Comparison of ENCODE assay signal across 8 cellular contexts in the genomic region with DNA sequence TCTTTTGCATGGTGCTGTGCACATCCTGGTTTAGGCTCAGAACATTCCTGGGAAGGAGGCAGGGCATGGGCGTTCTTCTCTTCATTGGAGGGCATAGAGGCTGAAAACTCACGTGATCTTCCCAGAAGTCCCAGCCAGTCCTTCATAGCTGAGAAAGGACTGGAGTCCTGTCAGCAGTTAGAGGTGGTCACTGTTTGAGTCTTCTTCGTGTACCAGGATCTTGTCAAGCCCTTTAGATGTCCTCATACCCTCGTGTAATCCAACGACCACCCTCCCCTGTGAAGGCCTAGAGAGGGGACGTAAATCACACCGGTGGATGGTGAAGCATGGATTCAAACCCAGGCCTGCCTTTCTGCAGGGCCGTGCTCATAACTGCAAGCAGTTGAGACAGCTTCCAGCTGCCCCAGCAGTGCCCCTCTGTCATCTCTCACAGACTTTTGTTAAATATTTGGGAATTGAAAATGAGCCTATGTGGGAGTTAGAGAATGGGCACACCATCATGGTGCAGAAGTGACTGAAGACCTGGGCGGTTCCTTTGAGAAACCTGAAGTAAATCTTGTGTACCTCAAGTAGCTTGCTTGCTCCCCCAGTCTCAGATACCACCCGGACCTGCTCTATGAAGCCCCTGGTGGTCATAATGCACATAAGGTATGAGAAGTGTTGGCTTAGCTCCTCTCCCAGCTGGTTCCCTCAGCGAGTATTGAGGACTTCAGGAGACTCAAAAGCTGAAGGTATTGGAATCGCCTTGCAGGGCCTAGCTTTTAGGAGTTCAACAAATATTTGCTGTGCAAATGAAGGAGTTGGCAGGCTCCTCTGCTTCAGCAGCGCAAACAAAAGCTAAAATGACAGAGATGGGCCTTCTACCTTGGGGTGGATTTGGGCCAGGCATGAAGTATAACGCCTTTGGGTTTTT. TPM values are rescaled to one million over a fixed set of nuclear protein-coding genes. Genes with fewer than 3 reads are reported as not detected.
DNase-seq lines count a peak whose midpoint lies in the region; ATAC-seq, FAIRE-seq and TF ChIP-seq lines count a peak whose summit lies in the region.

No MANE protein-coding gene starts in this region.

- H3K4me3 Mint-ChIP-seq in glutamatergic neuron (ENCODE audit: unreplicated experiment): peak overlapping the region; percentile 83

- H3K36me3 ChIP-seq in BLaER1 (peaks cover 19% of the 10 kb centered on the region), small intestine (ENCODE audit: control insufficient read depth in 2 of 2, insufficient read depth in 2 of 2, low read length in 2 of 2) (no peaks in the 10 kb centered on the region)

- peak overlapping the region; percentile 81 for H3K9ac ChIP-seq in BLaER1

- H3K4me3 ChIP-seq in BLaER1 (peak overlapping the region; percentile 85), small intestine (ENCODE audit: low read depth in 1 of 2, low read length in 2 of 2) (peak overlapping the region in 1 of 2 donors; percentile 87)

- 54 to 66% (median 57%) methylated on average over 14 of the region's 14 CpGs for WGBS in small intestine, 3 donors

- no peak overlapping the region for H3K27ac Mint-ChIP-seq in glutamatergic neuron (ENCODE audit: unreplicated experiment)

- H3K27ac ChIP-seq in BLaER1 (no peak overlapping the region), small intestine (ENCODE audit: low read depth in 1 of 2, low read length in 1 of 2) (no peak overlapping the region)

- FAIRE-seq in small intestine (lab: Jason Lieb, UNC): no peak

- TF ChIP-seq CTCF in glutamatergic neuron (IDR thresholded peaks at IDR 0.05; ENCODE audit: partially characterized antibody, unreplicated experiment): peak; percentile 33

- H3K27me3 Mint-ChIP-seq in glutamatergic neuron (ENCODE audit: unreplicated experiment): peaks cover 9% of the 10 kb centered on the region

- H3K4me2 ChIP-seq in BLaER1: peak overlapping the region; percentile 87

- DNase-seq in NCI-H82 (lab: John Stamatoyannopoulos, UW) (peak; percentile 72), glutamatergic neuron (peak; percentile 33), small intestine (peak; percentile 70), AG08395 (ENCODE audit: low spot score) (no peak)
- peak; percentile 57 for DNase-seq in activated T-cell treated with anti-CD3 and anti-CD28 coated beads, Interleukin-2, amount 50 U/mL, for 48 hours

- no peaks in the 10 kb centered on the region for H3K9me3 ChIP-seq in BLaER1
- H3K9me3 ChIP-seq in small intestine (ENCODE audit: control insufficient read depth, low read depth): no peaks in the 10 kb centered on the region

- peak; percentile 43 for ATAC-seq in GM21390 (IDR thresholded peaks at IDR 0.05; ENCODE audit: unreplicated experiment)
- ATAC-seq in GM21619 (IDR thresholded peaks at IDR 0.05; ENCODE audit: unreplicated experiment): no peak

- H3K4me1 ChIP-seq in BLaER1 (peaks cover 27% of the 10 kb centered on the region), small intestine (ENCODE audit: control insufficient read depth in 2 of 2, insufficient read depth in 1 of 2, low read depth in 1 of 2, low read length in 1 of 2) (peaks cover 0 to 2% of the 10 kb centered on the region in 2 donors)

- H4K20me1 ChIP-seq in BLaER1: peaks cover 8% of the 10 kb centered on the region

- peaks cover 1% of the 10 kb centered on the region for H3K9me3 Mint-ChIP-seq in glutamatergic neuron (ENCODE audit: unreplicated experiment)

- no peaks in the 10 kb centered on the region for H3K4me1 Mint-ChIP-seq in glutamatergic neuron (ENCODE audit: low read depth, unreplicated experiment)

- H3K27me3 ChIP-seq in BLaER1 (peaks cover 22% of the 10 kb centered on the region), small intestine (ENCODE audit: control insufficient read depth in 2 of 2, insufficient read depth in 2 of 2, low read length in 2 of 2) (no peaks in the 10 kb centered on the region)

- no peaks in the 10 kb centered on the region for H3K36me3 Mint-ChIP-seq in glutamatergic neuron (ENCODE audit: unreplicated experiment)

RNA-seq across cellular contexts. Expression of a gene that starts 1.4 kb away (rescaled TPM):
- not detected for total RNA-seq in glutamatergic neuron (ENCODE audit: unreplicated experiment)
- 10 to 100 TPM in 1 of 3 donors, 1 to 10 TPM in 2; 5.4 to 10.3 (median 5.7) TPM for polyA plus RNA-seq in small intestine
